1 cellular context compared by ENCODE assay signal in the genomic region with DNA sequence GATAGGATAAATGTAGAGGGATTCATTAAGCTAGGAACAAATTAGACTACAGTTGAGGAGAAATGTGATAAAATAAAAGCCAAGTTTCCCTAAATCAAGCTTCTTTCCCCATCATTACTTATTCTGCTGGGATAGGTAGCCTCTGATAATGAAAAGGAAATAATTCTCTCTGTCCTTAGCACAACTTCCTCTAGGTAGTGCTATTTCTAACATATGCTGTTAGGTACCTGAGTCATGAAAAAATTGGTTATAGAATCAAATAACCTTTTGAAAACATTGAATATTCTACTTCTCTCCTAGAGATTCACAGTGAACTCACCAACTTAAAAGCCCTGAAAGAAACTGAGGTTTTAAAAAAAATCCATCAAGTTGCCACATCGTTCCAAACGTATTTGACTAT.
TF ChIP-seq lines count a peak whose summit lies in the region.

No MANE protein-coding gene starts in this region.

TF ChIP-seq in K562, 482 proteins besides CTCF, POLR2A, EP300 and RAD21 (continued from another document):
- TF ChIP-seq, protein P1, sequence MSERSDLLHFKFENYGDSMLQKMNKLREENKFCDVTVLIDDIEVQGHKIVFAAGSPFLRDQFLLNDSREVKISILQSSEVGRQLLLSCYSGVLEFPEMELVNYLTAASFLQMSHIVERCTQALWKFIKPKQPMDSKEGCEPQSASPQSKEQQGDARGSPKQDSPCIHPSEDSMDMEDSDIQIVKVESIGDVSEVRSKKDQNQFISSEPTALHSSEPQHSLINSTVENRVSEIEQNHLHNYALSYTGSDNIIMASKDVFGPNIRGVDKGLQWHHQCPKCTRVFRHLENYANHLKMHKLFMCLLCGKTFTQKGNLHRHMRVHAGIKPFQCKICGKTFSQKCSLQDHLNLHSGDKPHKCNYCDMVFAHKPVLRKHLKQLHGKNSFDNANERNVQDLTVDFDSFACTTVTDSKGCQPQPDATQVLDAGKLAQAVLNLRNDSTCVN (CRISPR knock-in tag; IDR thresholded peaks at IDR 0.05): no peak
- TF ChIP-seq ZFP30 (CRISPR knock-in tag; IDR thresholded peaks at IDR 0.05; ENCODE audit: borderline replicate concordance) (no peak), MXI1 (IDR thresholded peaks at IDR 0.05; ENCODE audit: low read depth, low read length) (no peak), CTCFL (IDR thresholded peaks at IDR 0.05; ENCODE audit: borderline replicate concordance, insufficient read depth, low read depth, low read length, poor library complexity, severe bottlenecking) (no peak), EWSR1 (IDR thresholded peaks at IDR 0.05; ENCODE audit: borderline replicate concordance, low read depth, partially characterized antibody) (no peak), ZBTB12 (CRISPR knock-in tag; IDR thresholded peaks at IDR 0.05) (no peak), THRAP3 (IDR thresholded peaks at IDR 0.05; ENCODE audit: borderline replicate concordance) (no peak), POLR3A (IDR thresholded peaks at IDR 0.05; ENCODE audit: borderline replicate concordance, extremely low read depth, insufficient read depth, insufficient read length) (no peak)
- TF ChIP-seq, protein P2, sequence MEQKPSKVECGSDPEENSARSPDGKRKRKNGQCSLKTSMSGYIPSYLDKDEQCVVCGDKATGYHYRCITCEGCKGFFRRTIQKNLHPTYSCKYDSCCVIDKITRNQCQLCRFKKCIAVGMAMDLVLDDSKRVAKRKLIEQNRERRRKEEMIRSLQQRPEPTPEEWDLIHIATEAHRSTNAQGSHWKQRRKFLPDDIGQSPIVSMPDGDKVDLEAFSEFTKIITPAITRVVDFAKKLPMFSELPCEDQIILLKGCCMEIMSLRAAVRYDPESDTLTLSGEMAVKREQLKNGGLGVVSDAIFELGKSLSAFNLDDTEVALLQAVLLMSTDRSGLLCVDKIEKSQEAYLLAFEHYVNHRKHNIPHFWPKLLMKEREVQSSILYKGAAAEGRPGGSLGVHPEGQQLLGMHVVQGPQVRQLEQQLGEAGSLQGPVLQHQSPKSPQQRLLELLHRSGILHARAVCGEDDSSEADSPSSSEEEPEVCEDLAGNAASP (IDR thresholded peaks at IDR 0.05): no peak
- TF ChIP-seq, protein P3, sequence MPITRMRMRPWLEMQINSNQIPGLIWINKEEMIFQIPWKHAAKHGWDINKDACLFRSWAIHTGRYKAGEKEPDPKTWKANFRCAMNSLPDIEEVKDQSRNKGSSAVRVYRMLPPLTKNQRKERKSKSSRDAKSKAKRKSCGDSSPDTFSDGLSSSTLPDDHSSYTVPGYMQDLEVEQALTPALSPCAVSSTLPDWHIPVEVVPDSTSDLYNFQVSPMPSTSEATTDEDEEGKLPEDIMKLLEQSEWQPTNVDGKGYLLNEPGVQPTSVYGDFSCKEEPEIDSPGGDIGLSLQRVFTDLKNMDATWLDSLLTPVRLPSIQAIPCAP (CRISPR knock-in tag; IDR thresholded peaks at IDR 0.05; ENCODE audit: borderline replicate concordance): no peak
- TF ChIP-seq, protein P4, sequence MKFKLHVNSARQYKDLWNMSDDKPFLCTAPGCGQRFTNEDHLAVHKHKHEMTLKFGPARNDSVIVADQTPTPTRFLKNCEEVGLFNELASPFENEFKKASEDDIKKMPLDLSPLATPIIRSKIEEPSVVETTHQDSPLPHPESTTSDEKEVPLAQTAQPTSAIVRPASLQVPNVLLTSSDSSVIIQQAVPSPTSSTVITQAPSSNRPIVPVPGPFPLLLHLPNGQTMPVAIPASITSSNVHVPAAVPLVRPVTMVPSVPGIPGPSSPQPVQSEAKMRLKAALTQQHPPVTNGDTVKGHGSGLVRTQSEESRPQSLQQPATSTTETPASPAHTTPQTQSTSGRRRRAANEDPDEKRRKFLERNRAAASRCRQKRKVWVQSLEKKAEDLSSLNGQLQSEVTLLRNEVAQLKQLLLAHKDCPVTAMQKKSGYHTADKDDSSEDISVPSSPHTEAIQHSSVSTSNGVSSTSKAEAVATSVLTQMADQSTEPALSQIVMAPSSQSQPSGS (CRISPR knock-in tag; IDR thresholded peaks at IDR 0.05): no peak
